ENCODE assay signal across 8 cellular contexts in genomic region chr12:54419088-54419887, GRCh38. TPM values are rescaled to one million over a fixed set of nuclear protein-coding genes. Genes with fewer than 3 reads are reported as not detected.
DNase-seq lines count a peak whose midpoint lies in the region; ATAC-seq, FAIRE-seq and TF ChIP-seq lines count a peak whose summit lies in the region.

TSS of gene ITGA5 (minus strand) at chr12:54419266. CDS start at chr12:54419198, 68 bp downstream.

- H3K27me3 ChIP-seq in bronchial epithelial cell (ENCODE audit: control insufficient read depth, insufficient read depth, low read length) (no peaks in the 10 kb centered on the region), skeletal muscle satellite cell (ENCODE audit: control insufficient read depth, insufficient read depth, low read length) (no peaks in the 10 kb centered on the region)

- H3K9ac ChIP-seq in skeletal muscle satellite cell (ENCODE audit: low read depth, low read length), result peak within 1 kb of the TSS; percentile 95

- DNase-seq in NCI-H1417 (lab: John Stamatoyannopoulos, UW) (peak in 2 of 3 experiments; percentile 18 to 27), NCI-H1417 treated with DMSO at 0.1 percent for 48 hours (lab: John Stamatoyannopoulos, UW) (no peak), T-helper 17 cell (peak in 2 of 3 donors; percentile 43 to 45), bronchial epithelial cell (ENCODE audit: low read depth) (peak; percentile 67), iPS-NIHi7 (ENCODE audit: extremely low spot score) (peak; percentile 76), NCI-H510A (lab: John Stamatoyannopoulos, UW) (no peak)

- H3K4me3 Mint-ChIP-seq in T-helper 17 cell, result peak within 1 kb of the TSS; percentile 99

- H3K36me3 ChIP-seq in bronchial epithelial cell (ENCODE audit: control insufficient read depth, insufficient read depth, low read length), result peaks cover 3% of the 10 kb centered on the region
- H3K36me3 ChIP-seq in skeletal muscle satellite cell (ENCODE audit: insufficient read depth, low read length), result peaks cover 20% of the 10 kb centered on the region

- H3K4me1 ChIP-seq in skeletal muscle satellite cell (ENCODE audit: control insufficient read depth, insufficient read depth, low read length), result peaks cover 72% of the 10 kb centered on the region

- H3K9me3 ChIP-seq in T-helper 17 cell (ENCODE audit: control insufficient read depth, low read length, poor library complexity, severe bottlenecking) (no peaks in the 10 kb centered on the region), skeletal muscle satellite cell (replicated peaks; ENCODE audit: low read length) (no peaks in the 10 kb centered on the region)

- H3K36me3 Mint-ChIP-seq in T-helper 17 cell (ENCODE audit: low read depth), result peaks cover 5% of the 10 kb centered on the region

- no peaks in the 10 kb centered on the region for H3K27me3 Mint-ChIP-seq in T-helper 17 cell

- no peak for FAIRE-seq in bronchial epithelial cell (lab: Jason Lieb, UNC)

- no peak for TF ChIP-seq CTCF in bronchial epithelial cell (IDR thresholded peaks at IDR 0.05; ENCODE audit: insufficient read depth, low read length, severe bottlenecking)

- ATAC-seq in T-helper 17 cell (peak; percentile 39), GM18870 (IDR thresholded peaks at IDR 0.05; ENCODE audit: unreplicated experiment) (no peak)

- peak within 1 kb of the TSS; percentile 100 for H3K27ac Mint-ChIP-seq in T-helper 17 cell

- H3K4me2 ChIP-seq in skeletal muscle satellite cell (ENCODE audit: low read length), result peak within 1 kb of the TSS; percentile 98

- H3K4me1 Mint-ChIP-seq in T-helper 17 cell, result peaks cover 53% of the 10 kb centered on the region

- H3K4me3 ChIP-seq in bronchial epithelial cell (ENCODE audit: low read depth, low read length) (peak within 1 kb of the TSS; percentile 90), skeletal muscle satellite cell (ENCODE audit: low read length) (peak within 1 kb of the TSS; percentile 95)

RNA-seq across cellular contexts. Expression of gene ITGA5, which starts in this region (rescaled TPM):
- total RNA-seq in T-helper 17 cell (10 to 100 TPM; 61.6 to 71.4 TPM), bronchial epithelial cell (53.5 and 98.5 TPM in 2 replicates)
- 794 and 1,056 TPM in 2 replicates for total RNA-seq in skeletal muscle satellite cell (2012; rRNA removed)

Comparison
In these comparisons a context has a peak if more than half of its experiments do, and no peak if none do; other contexts are left out.
1. DNase-seq: peak in NCI-H1417 (2 of 3), T-helper 17 cell (2 of 3), bronchial epithelial cell (single experiment) and iPS-NIHi7 (single experiment); none in NCI-H1417 treated with DMSO at 0.1 percent for 48 hours (single experiment) and NCI-H510A (single experiment).